Comparison of ENCODE assay signal across 8 cellular contexts in genomic region chr22:19629720-19630419, GRCh38.
DNase-seq lines count a peak whose midpoint lies in the region; ATAC-seq and TF ChIP-seq lines count a peak whose summit lies in the region.

No MANE protein-coding gene starts in this region.

- H3K27ac ChIP-seq in right cardiac atrium (ENCODE audit: low read length) (no peak overlapping the region), sigmoid colon (no peak overlapping the region)

- no peaks in the 10 kb centered on the region for H3K36me3 ChIP-seq in sigmoid colon

- 18% methylated on average over 13 of the region's 13 CpGs for WGBS in right cardiac atrium
- 21 to 24% methylated on average over 13 of the region's 13 CpGs for WGBS in sigmoid colon, 2 donors

- intact Hi-C loops in right cardiac atrium (cut with DNase I) (loop anchor here (5.0 to 10.0 kb wide), 6 partner anchors 75 to 485 kb away; partner anchors contain the start of genes ESS2 (in 1 of the 4) and GSC2 (in 1 of the 4)), sigmoid colon (cut with DNase I) (loop anchor here (1.0 to 2.0 kb wide), 2 partner anchors 485 to 676 kb away; partner anchors contain the start of gene ESS2)

- no peak overlapping the region for H3K4me3 ChIP-seq in right cardiac atrium (ENCODE audit: low read length)
- H3K4me3 ChIP-seq in sigmoid colon: no peak overlapping the region

- TF ChIP-seq CTCF in GM12801 (IDR thresholded peaks at IDR 0.05; ENCODE audit: extremely low read depth, insufficient read length): peak; percentile 42
- TF ChIP-seq CTCF in sigmoid colon (IDR thresholded peaks at IDR 0.05): peak; percentile 62 to 79 (median 74)

- H3K4me1 ChIP-seq in right cardiac atrium (ENCODE audit: control insufficient read depth, insufficient read depth, low read length) (no peaks in the 10 kb centered on the region), sigmoid colon (no peaks in the 10 kb centered on the region)

- ATAC-seq in right cardiac atrium (peak; percentile 76 to 88), HG02642 (IDR thresholded peaks at IDR 0.05; ENCODE audit: poor library complexity, unreplicated experiment) (no peak), GM21723 (IDR thresholded peaks at IDR 0.05; ENCODE audit: unreplicated experiment) (no peak)

- no peak for TF ChIP-seq POLR2A in sigmoid colon (IDR thresholded peaks at IDR 0.05)

- no peak for TF ChIP-seq EP300 in sigmoid colon (IDR thresholded peaks at IDR 0.05)

- no peaks in the 10 kb centered on the region for H3K27me3 ChIP-seq in right cardiac atrium (ENCODE audit: control insufficient read depth, insufficient read depth)
- H3K27me3 ChIP-seq in sigmoid colon: peaks cover 0 to 46% (median 4%) of the 10 kb centered on the region in 3 donors

- H3K9me3 ChIP-seq in right cardiac atrium (ENCODE audit: control insufficient read depth, low read length): no peaks in the 10 kb centered on the region
- no peaks in the 10 kb centered on the region for H3K9me3 ChIP-seq in sigmoid colon

- peak; percentile 65 for DNase-seq in NCI-H1105 (lab: John Stamatoyannopoulos, UW)
- DNase-seq in T-helper 2 cell: peak; percentile 49 to 81 (median 74)
- peak in 57 of 58 donors; percentile 4 to 83 (median 49) for DNase-seq in anterior cingulate cortex (lab: John Stamatoyannopoulos, UW)
- DNase-seq in right cardiac atrium: peak; percentile 69 to 88 (median 86)
- peak; percentile 83 for DNase-seq in sigmoid colon

Comparison
In these comparisons a context has a peak if more than half of its experiments do, and no peak if none do; other contexts are left out.
1. ATAC-seq: peak in right cardiac atrium (2 of 2); none in HG02642 (single experiment) and GM21723 (single experiment).
2. Peak in every context shown above with its lines, with median percentiles within 50 percentile points of each other: DNase-seq.